ENCODE assay signal across 9 cellular contexts in genomic region chr7:141585592-141586510, GRCh38. TPM values are rescaled to one million over a fixed set of nuclear protein-coding genes. Genes with fewer than 3 reads are reported as not detected.
A peak's percentile ranks its signal among the peaks of the same experiment; 100 is the strongest.
DNase-seq lines count a peak whose midpoint lies in the region; ATAC-seq and TF ChIP-seq lines count a peak whose summit lies in the region.
"Had no signal": no experiment of that assay in that cellular context is flagged by ENCODE, and none has a peak within 500 bp of the region (broad histone marks: within the 10 kb centered on the region; RNA-seq: fewer than 3 reads in every experiment).

No MANE protein-coding gene starts in this region.

- no peak for TF ChIP-seq CTCF in AG04450 (IDR thresholded peaks at IDR 0.05; ENCODE audit: low read depth, low read length)
- TF ChIP-seq CTCF in retinal pigment epithelial cell (conservative IDR thresholded peaks at IDR 0.05; ENCODE audit: low read depth, low read length), result no peak
- no peak for TF ChIP-seq CTCF in transverse colon (IDR thresholded peaks at IDR 0.05)

- H3K9me3 ChIP-seq in AG04450 (ENCODE audit: control insufficient read depth, insufficient read depth, low read length), result peaks cover 3% of the 10 kb centered on the region; the same call in 1 of the 2 replicates
- H3K9me3 ChIP-seq in transverse colon, result no peaks in the 10 kb centered on the region

- H3K4me3 ChIP-seq in AG04450 (ENCODE audit: low read depth, low read length) (peak overlapping the region; percentile 26), retinal pigment epithelial cell (ENCODE audit: low read length) (no peak overlapping the region), transverse colon (no peak overlapping the region)

- no peaks in the 10 kb centered on the region for H3K36me3 ChIP-seq in transverse colon

- CTCF ChIA-PET in AG04450 (lab: Charles Lee), result interaction anchor here (0.6 to 2.0 kb wide), 3 partner anchors 20 to 1007 kb away, joined by 3 to 4 read pairs (median 3); no protein-coding TSS in a partner anchor

- peak; percentile 76 for DNase-seq in AG04450 (ENCODE audit: low read depth, low spot score)
- peak; percentile 4 for DNase-seq in GM19240 (ENCODE audit: insufficient read length, low spot score)
- peak; percentile 25 for DNase-seq in activated naive CD8-positive, alpha-beta T cell treated with anti-CD3 and anti-CD28 coated beads, Interleukin-2, amount 50 U/mL, for 16 hours (ENCODE audit: low read depth, low spot score)
- DNase-seq in retinal pigment epithelial cell (ENCODE audit: low read depth), result peak; percentile 41
- DNase-seq in KBM-7, result no peak
- no peak for DNase-seq in NCI-H2081 (lab: John Stamatoyannopoulos, UW)
- no peak for DNase-seq in transverse colon
- DNase-seq: left cardiac atrium had no signal

- peak; percentile 91 for ATAC-seq in HG03432 (IDR thresholded peaks at IDR 0.05; ENCODE audit: unreplicated experiment)

- H3K27ac ChIP-seq in AG04450 (ENCODE audit: low read depth, low read length), result peak overlapping the region; percentile 89
- peak overlapping the region in 2 of 4 donors; percentile 3 to 10 for H3K27ac ChIP-seq in transverse colon

- in situ Hi-C loops in KBM-7 (cut with MboI; ENCODE audit: low pct_unique_long_range_greater_than_20kb, low sequenced_read_pairs) (no loop called here), transverse colon (cut with MboI; ENCODE audit: low pct_ligation_motif_present in 1 of 4, low pct_unique_long_range_greater_than_20kb in 1 of 4, low sequenced_read_pairs in 3 of 4) (no loop called here)

- TF ChIP-seq EP300 in transverse colon (IDR thresholded peaks at IDR 0.05; ENCODE audit: low read depth), result no peak

- WGBS in transverse colon (ENCODE audit: low coverage in 1 of 2), 2 donors, result 67 to 81% methylated on average over 5 to 6 of the region's 6 CpGs

- TF ChIP-seq POLR2A in transverse colon (IDR thresholded peaks at IDR 0.05), result no peak

- intact Hi-C loops in transverse colon (cut with DNase I; ENCODE audit: low total_unique reads), result no loop called here

- POLR2A ChIA-PET in AG04450 (lab: Yijun Ruan, JAX), result interaction anchor here (0.6 to 1.1 kb wide), 2 partner anchors 13 to 28 kb away, joined by 3 to 10 read pairs; no protein-coding TSS in a partner anchor

- peaks cover 0 to 7% (median 0%) of the 10 kb centered on the region in 4 donors for H3K4me1 ChIP-seq in transverse colon

- H3K27me3 ChIP-seq in AG04450 (ENCODE audit: control insufficient read depth, insufficient read depth, low read length) (no peaks in the 10 kb centered on the region), transverse colon (no peaks in the 10 kb centered on the region)

RNA-seq across cellular contexts. Expression of gene AGK, which starts 34.6 kb away (rescaled TPM):
- polyA plus RNA-seq in AG04450 (2011; rRNA removed), result 39.0 and 42.5 TPM in 2 replicates
- 34.8 and 39.0 TPM in 2 replicates for polyA minus RNA-seq in AG04450 (2011; rRNA and poly(A)+ RNA removed)
- 10 to 100 TPM in 3 of 4 donors, 1 to 10 TPM in 1; 5.4 to 22.8 (median 19.1) TPM for total RNA-seq in transverse colon

Comparison
In these comparisons a context has a peak if more than half of its experiments do, and no peak if none do; other contexts are left out.
1. DNase-seq: peak in AG04450 (single experiment), GM19240 (single experiment), activated naive CD8-positive, alpha-beta T cell treated with anti-CD3 and anti-CD28 coated beads, Interleukin-2, amount 50 U/mL, for 16 hours (single experiment) and retinal pigment epithelial cell (single experiment); none in KBM-7 (single experiment), NCI-H2081 (0 of 2) and transverse colon (single experiment).